ENCODE assay signal across 26 cellular contexts in genomic region chr14:65465584-65465983, GRCh38.
"Had no signal": no experiment of that assay in that cellular context is flagged by ENCODE, and none has a peak within 500 bp of the region (broad histone marks: within the 10 kb centered on the region; RNA-seq: fewer than 3 reads in every experiment).

No MANE protein-coding gene starts in this region.

- H3K36me3 ChIP-seq: gastrocnemius medialis, pancreas, right atrium auricular region, thyroid gland had no signal

- FAIRE-seq: islet of Langerhans had no signal

- H3K9me3 ChIP-seq: esophagus squamous epithelium, gastrocnemius medialis, pancreas, psoas muscle, right atrium auricular region, thyroid gland had no signal

- H3K27me3 ChIP-seq: esophagus squamous epithelium, gastrocnemius medialis, pancreas, right atrium auricular region, thyroid gland had no signal

- H3K4me1 ChIP-seq: gastrocnemius medialis, pancreas, psoas muscle, right atrium auricular region, thyroid gland had no signal

- H3K4me3 ChIP-seq: esophagus squamous epithelium, gastrocnemius medialis, pancreas, psoas muscle, right atrium auricular region, thyroid gland had no signal

- ATAC-seq: activated CD8-positive, alpha-beta memory T cell treated with anti-CD3 and anti-CD28 coated beads, Interleukin-2, amount 10 ng/mL, durations not matched to agents 7 days and 5 days; activated CD8-positive, alpha-beta T cell treated with anti-CD3 and anti-CD28 coated beads for 36 hours; activated naive CD8-positive, alpha-beta T cell treated with anti-CD3 and anti-CD28 coated beads, Interleukin-2, amount 50 U/mL, for 24 hours; gastrocnemius medialis; left ventricle myocardium superior; natural killer cell treated with Interleukin-12 subunit alpha and Interleukin-12 subunit beta and Interleukin-15 and Interleukin-18, amount 100 ng/mL, for 72 hours; pancreas; psoas muscle; stimulated activated naive CD8-positive, alpha-beta T cell treated with anti-CD3 and anti-CD28 coated beads, Interleukin-15, Interleukin-2, amounts not matched to agents 100 U/mL and 50 U/mL, for 24 hours had no signal

- DNase-seq: activated CD4-positive, alpha-beta T cell treated with anti-CD3 and anti-CD28 coated beads, Interleukin-2, amount 10 ng/mL, durations not matched to agents 7 days and 5 days; activated CD4-positive, CD25-positive, alpha-beta regulatory T cell treated with anti-CD3 and anti-CD28 coated beads, Interleukin-2, amount 50 U/mL, for 72 hours; activated CD8-positive, alpha-beta memory T cell treated with anti-CD3 and anti-CD28 coated beads, Interleukin-2, amount 10 ng/mL, durations not matched to agents 7 days and 5 days; activated CD8-positive, alpha-beta T cell treated with anti-CD3 and anti-CD28 coated beads for 36 hours; activated gamma-delta T cell; activated naive CD4-positive, alpha-beta T cell treated with anti-CD3 and anti-CD28 coated beads, Interleukin-2, amount 50 U/mL, for 16 hours; activated naive CD8-positive, alpha-beta T cell treated with anti-CD3 and anti-CD28 coated beads, Interleukin-2, amount 50 U/mL, for 24 hours; activated T-cell treated with anti-CD3 and anti-CD28 coated beads for 4 hours; cortex of kidney; endodermal cell; esophagus squamous epithelium; gastrocnemius medialis; head of caudate nucleus; hypothalamus; left ventricle myocardium superior; mammary epithelial cell; midbrain; pancreas; psoas muscle; stimulated activated CD4-positive, alpha-beta T cell treated with anti-CD3 and anti-CD28 coated beads, Interleukin-4, amount 100 ng/mL, for 24 hours; stimulated activated naive CD8-positive, alpha-beta T cell treated with anti-CD3 and anti-CD28 coated beads, Interleukin-15, Interleukin-2, amounts not matched to agents 100 U/mL and 50 U/mL, for 24 hours; thyroid gland had no signal

- H3K27ac ChIP-seq: esophagus squamous epithelium, gastrocnemius medialis, pancreas, psoas muscle, right atrium auricular region, thyroid gland, VCaP had no signal
